8 cellular contexts compared by ENCODE assay signal in genomic region chr3:94036909-94037507, GRCh38. TPM values are rescaled to one million over a fixed set of nuclear protein-coding genes. Genes with fewer than 3 reads are reported as not detected.
DNase-seq lines count a peak whose midpoint lies in the region; ATAC-seq and TF ChIP-seq lines count a peak whose summit lies in the region.

No MANE protein-coding gene starts in this region.

- H3K27ac ChIP-seq in OCI-LY3 (ENCODE audit: low read length) = no peak overlapping the region
- H3K27ac ChIP-seq in stomach = no peak overlapping the region

- no peaks in the 10 kb centered on the region for H3K4me1 Mint-ChIP-seq in activated CD8-positive, alpha-beta memory T cell treated with anti-CD3 and anti-CD28 coated beads, Interleukin-2, amount 10 ng/mL, durations not matched to agents 7 days and 5 days

- no peaks in the 10 kb centered on the region for H3K27me3 Mint-ChIP-seq in activated CD8-positive, alpha-beta memory T cell treated with anti-CD3 and anti-CD28 coated beads, Interleukin-2, amount 10 ng/mL, durations not matched to agents 7 days and 5 days

- H3K4me2 ChIP-seq in OCI-LY3 (ENCODE audit: low read length) = no peak overlapping the region

- H2AFZ ChIP-seq in OCI-LY3 (ENCODE audit: low read depth, low read length) = no peak overlapping the region

- WGBS in stomach, 5 donors = 75 to 83% (median 78%) methylated on average over 3 of the region's 3 CpGs

- TF ChIP-seq CTCF in OCI-LY3 (IDR thresholded peaks at IDR 0.05; ENCODE audit: low read depth, low read length) (peak; percentile 45), stomach (IDR thresholded peaks at IDR 0.05) (peak in 4 of 7 experiments; percentile 20 to 49 (median 39))

- peak; percentile 33 for ATAC-seq in activated CD8-positive, alpha-beta memory T cell treated with anti-CD3 and anti-CD28 coated beads, Interleukin-2, amount 10 ng/mL, durations not matched to agents 7 days and 5 days
- peak; percentile 81 for ATAC-seq in HG02642 (IDR thresholded peaks at IDR 0.05; ENCODE audit: poor library complexity, unreplicated experiment)

- H3K4me3 ChIP-seq in OCI-LY3 (ENCODE audit: low read length) (no peak overlapping the region), stomach (no peak overlapping the region)

- intact Hi-C loops in stomach (cut with DNase I; ENCODE audit: low total_unique reads) = no loop called here

- no peak for TF ChIP-seq EP300 in stomach (IDR thresholded peaks at IDR 0.05)

- H3K27me3 ChIP-seq in OCI-LY3 (ENCODE audit: low read depth, low read length) (no peaks in the 10 kb centered on the region), stomach (no peaks in the 10 kb centered on the region)

- no peaks in the 10 kb centered on the region for H3K4me1 ChIP-seq in OCI-LY3 (ENCODE audit: low read length)
- H3K4me1 ChIP-seq in stomach = no peaks in the 10 kb centered on the region

- H3K9ac ChIP-seq in OCI-LY3 (ENCODE audit: low read length) = no peak overlapping the region

- CTCF ChIA-PET in activated CD8-positive, alpha-beta memory T cell treated with anti-CD3 and anti-CD28 coated beads, Interleukin-2, amount 10 ng/mL, durations not matched to agents 7 days and 5 days (lab: Charles Lee) = interaction anchor here (0.7 to 1.8 kb wide), 3 partner anchors 21 to 29 kb away, joined by 3 to 6 read pairs (median 3); partner anchors contain the start of genes DHFR2 and NSUN3

- no peak overlapping the region for H3K27ac Mint-ChIP-seq in activated CD8-positive, alpha-beta memory T cell treated with anti-CD3 and anti-CD28 coated beads, Interleukin-2, amount 10 ng/mL, durations not matched to agents 7 days and 5 days

- no peak overlapping the region for H3K4me3 Mint-ChIP-seq in activated CD8-positive, alpha-beta memory T cell treated with anti-CD3 and anti-CD28 coated beads, Interleukin-2, amount 10 ng/mL, durations not matched to agents 7 days and 5 days

- H3K36me3 Mint-ChIP-seq in activated CD8-positive, alpha-beta memory T cell treated with anti-CD3 and anti-CD28 coated beads, Interleukin-2, amount 10 ng/mL, durations not matched to agents 7 days and 5 days = peaks cover 4% of the 10 kb centered on the region

- no peaks in the 10 kb centered on the region for H3K9me3 ChIP-seq in OCI-LY3 (ENCODE audit: insufficient read depth, low read length)
- H3K9me3 ChIP-seq in stomach = no peaks in the 10 kb centered on the region

- H3K79me2 ChIP-seq in OCI-LY3 (ENCODE audit: low read length) = no peaks in the 10 kb centered on the region

- DNase-seq in activated CD8-positive, alpha-beta memory T cell treated with anti-CD3 and anti-CD28 coated beads, Interleukin-2, amount 10 ng/mL, durations not matched to agents 7 days and 5 days = no peak
- DNase-seq in activated CD8-positive, alpha-beta memory T cell treated with anti-CD3 and anti-CD28 coated beads, Interleukin-2, amount 50 U/mL, for 4 hours = no peak
- DNase-seq in fibroblast of gingiva (ENCODE audit: low read depth) (peak; percentile 47), stomach (no peak), DMS114 treated with DMSO at 0.1 percent for 48 hours (lab: John Stamatoyannopoulos, UW; ENCODE audit: unreplicated experiment) (no peak), NCI-H526 treated with DMSO at 0.1 percent for 48 hours (lab: John Stamatoyannopoulos, UW) (no peak)

- H3K9me3 Mint-ChIP-seq in activated CD8-positive, alpha-beta memory T cell treated with anti-CD3 and anti-CD28 coated beads, Interleukin-2, amount 10 ng/mL, durations not matched to agents 7 days and 5 days (ENCODE audit: low read depth) = no peaks in the 10 kb centered on the region

- H3K36me3 ChIP-seq in OCI-LY3 (replicated peaks; ENCODE audit: low read depth, low read length) (no peaks in the 10 kb centered on the region), stomach (peaks cover 0 to 11% (median 2%) of the 10 kb centered on the region in 4 donors)

- TF ChIP-seq POLR2A in stomach (IDR thresholded peaks at IDR 0.05) = no peak

- H4K20me1 ChIP-seq in OCI-LY3 (ENCODE audit: insufficient read depth, low read length) = no peaks in the 10 kb centered on the region

RNA-seq across cellular contexts. Expression of gene STX19, which starts 8.6 kb away (rescaled TPM):
- not detected for total RNA-seq in activated CD8-positive, alpha-beta memory T cell treated with anti-CD3 and anti-CD28 coated beads, Interleukin-2, amount 10 ng/mL, durations not matched to agents 7 days and 5 days
- total RNA-seq in stomach = 1 to 10 TPM in 2 of 5 donors, not detected in 3; 1.7 to 7.5 TPM
- polyA plus RNA-seq in stomach = 10 to 100 TPM in 2 of 3 donors, 1 to 10 TPM in 1; 9.2 to 21.1 (median 10.4) TPM

RNA-seq across cellular contexts. Expression of gene DHFR2, which starts 25.7 kb away (rescaled TPM):
- 10 to 100 TPM in 1 of 2 experiments, 1 to 10 TPM in 1; 7.0 to 11.8 TPM for total RNA-seq in activated CD8-positive, alpha-beta memory T cell treated with anti-CD3 and anti-CD28 coated beads, Interleukin-2, amount 10 ng/mL, durations not matched to agents 7 days and 5 days
- total RNA-seq in stomach = 1 to 10 TPM; 1.4 to 6.2 (median 4.7) TPM
- polyA plus RNA-seq in stomach = 1 to 10 TPM; 1.1 to 2.5 (median 1.8) TPM

RNA-seq across cellular contexts. Expression of gene NSUN3, which starts 25.9 kb away (rescaled TPM):
- total RNA-seq in activated CD8-positive, alpha-beta memory T cell treated with anti-CD3 and anti-CD28 coated beads, Interleukin-2, amount 10 ng/mL, durations not matched to agents 7 days and 5 days = 10 to 100 TPM; 15.0 to 15.3 TPM
- total RNA-seq in stomach = 10 to 100 TPM; 15.1 to 88.8 (median 22.2) TPM
- 1 to 10 TPM; 2.4 to 6.3 (median 6.3) TPM for polyA plus RNA-seq in stomach

RNA-seq across cellular contexts. Expression of gene ARL13B, which starts 57.1 kb away (rescaled TPM):
- total RNA-seq in activated CD8-positive, alpha-beta memory T cell treated with anti-CD3 and anti-CD28 coated beads, Interleukin-2, amount 10 ng/mL, durations not matched to agents 7 days and 5 days = 10 to 100 TPM; 13.8 to 15.6 TPM
- 10 to 100 TPM in 2 of 5 donors, 1 to 10 TPM in 2, under 1 TPM in 1; 0.45 to 23.2 (median 6.5) TPM for total RNA-seq in stomach
- polyA plus RNA-seq in stomach = 1 to 10 TPM; 2.4 to 5.2 (median 3.0) TPM
